13 cellular contexts compared by ENCODE assay signal in genomic region chr9:96425500-96426169, GRCh38.
"Had no signal": no experiment of that assay in that cellular context is flagged by ENCODE, and none has a peak within 500 bp of the region (broad histone marks: within the 10 kb centered on the region; RNA-seq: fewer than 3 reads in every experiment).

No MANE protein-coding gene starts in this region.

- H3K36me3 Mint-ChIP-seq: neural progenitor cell had no signal

- DNase-seq: activated naive CD8-positive, alpha-beta T cell treated with anti-CD3 and anti-CD28 coated beads, Interleukin-2, amount 50 U/mL, for 24 hours; activated T-cell treated with anti-CD3 and anti-CD28 coated beads, Interleukin-2, amount 50 U/mL, for 72 hours; colonic mucosa; effector CD4-positive, alpha-beta T cell; gastrocnemius medialis; heart right ventricle; kidney; pancreas; stimulated activated CD4-positive, alpha-beta T cell treated with anti-CD3 and anti-CD28 coated beads, Interleukin-2, amount 100 ng/mL, for 48 hours; testis had no signal

- H3K9me3 Mint-ChIP-seq: activated naive CD8-positive, alpha-beta T cell treated with anti-CD3 and anti-CD28 coated beads, Interleukin-2, amount 50 U/mL, for 24 hours; activated T-cell treated with anti-CD3 and anti-CD28 coated beads, Interleukin-2, amount 50 U/mL, for 72 hours; neural progenitor cell; stimulated activated naive CD8-positive, alpha-beta T cell treated with anti-CD3 and anti-CD28 coated beads, Interleukin-15, Interleukin-2, amounts not matched to agents 100 ng/mL and 50 ng/mL, for 24 hours had no signal

- H3K27me3 Mint-ChIP-seq: activated naive CD8-positive, alpha-beta T cell treated with anti-CD3 and anti-CD28 coated beads, Interleukin-2, amount 50 U/mL, for 24 hours; stimulated activated naive CD8-positive, alpha-beta T cell treated with anti-CD3 and anti-CD28 coated beads, Interleukin-15, Interleukin-2, amounts not matched to agents 100 ng/mL and 50 ng/mL, for 24 hours had no signal

- H3K27ac Mint-ChIP-seq: activated naive CD8-positive, alpha-beta T cell treated with anti-CD3 and anti-CD28 coated beads, Interleukin-2, amount 50 U/mL, for 24 hours; neural progenitor cell; stimulated activated naive CD8-positive, alpha-beta T cell treated with anti-CD3 and anti-CD28 coated beads, Interleukin-15, Interleukin-2, amounts not matched to agents 100 ng/mL and 50 ng/mL, for 24 hours had no signal

- ATAC-seq: activated CD4-positive, CD25-positive, alpha-beta regulatory T cell treated with anti-CD3 and anti-CD28 coated beads, Interleukin-2, amount 50 U/mL, for 24 hours; activated naive CD8-positive, alpha-beta T cell treated with anti-CD3 and anti-CD28 coated beads, Interleukin-2, amount 50 U/mL, for 24 hours; activated T-cell treated with anti-CD3 and anti-CD28 coated beads, Interleukin-2, amount 50 U/mL, for 72 hours; gastrocnemius medialis; heart right ventricle; pancreas had no signal

- H3K4me3 Mint-ChIP-seq: activated naive CD8-positive, alpha-beta T cell treated with anti-CD3 and anti-CD28 coated beads, Interleukin-2, amount 50 U/mL, for 24 hours; activated T-cell treated with anti-CD3 and anti-CD28 coated beads, Interleukin-2, amount 50 U/mL, for 72 hours; neural progenitor cell; stimulated activated naive CD8-positive, alpha-beta T cell treated with anti-CD3 and anti-CD28 coated beads, Interleukin-15, Interleukin-2, amounts not matched to agents 100 ng/mL and 50 ng/mL, for 24 hours had no signal
